9 cellular contexts compared by ENCODE assay signal in the genomic region with DNA sequence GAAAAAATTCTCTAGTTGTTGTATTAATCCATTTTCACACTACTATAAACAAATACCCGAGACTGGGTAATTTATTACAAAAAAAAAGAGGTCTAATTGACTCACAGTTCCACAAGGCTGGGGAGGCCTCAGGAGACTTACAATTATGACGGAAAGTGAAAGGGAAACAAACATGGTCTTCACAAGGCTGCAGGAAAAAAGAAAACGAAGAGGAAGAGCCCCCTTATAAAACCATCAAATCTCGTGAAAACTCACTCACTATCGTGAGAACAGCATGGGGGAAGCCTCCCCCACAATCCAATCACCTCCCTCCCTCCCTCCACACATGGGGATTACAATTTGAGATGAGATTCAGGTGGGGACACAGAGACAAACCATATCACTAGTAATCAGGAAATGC.
DNase-seq lines count a peak whose midpoint lies in the region; ATAC-seq, FAIRE-seq and TF ChIP-seq lines count a peak whose summit lies in the region.
"Had no signal": no experiment of that assay in that cellular context is flagged by ENCODE, and none has a peak within 500 bp of the region (broad histone marks: within the 10 kb centered on the region; RNA-seq: fewer than 3 reads in every experiment).

No MANE protein-coding gene starts in this region.

- peak overlapping the region; percentile 23 for H2AFZ ChIP-seq in endothelial cell of umbilical vein (ENCODE audit: low read depth, low read length)

- TF ChIP-seq CTCF in GM12865 (IDR thresholded peaks at IDR 0.05; ENCODE audit: insufficient read depth, low read depth, low read length, missing control alignments), result no peak
- no peak for TF ChIP-seq CTCF in endothelial cell of umbilical vein (IDR thresholded peaks at IDR 0.05; ENCODE audit: extremely low read depth in 1 of 2, insufficient read depth in 1 of 2, low read depth in 1 of 2, low read length in 2 of 2)

- H4K20me1 ChIP-seq in endothelial cell of umbilical vein (replicated peaks; ENCODE audit: control insufficient read depth, extremely low read depth, insufficient read depth, low read length), result no peaks in the 10 kb centered on the region

- dilution Hi-C loops in endothelial cell of umbilical vein (cut with MboI; ENCODE audit: extremely low pct_ligation_motif_present, low sequenced_read_pairs), result no loop called here

- BruUV-seq in endothelial cell of umbilical vein (replicated peaks; lab: Mats Ljungman, UMichigan), result no TSS peak

- peak; percentile 51 for DNase-seq in GM12865 (ENCODE audit: low read depth)
- DNase-seq in endothelial cell of umbilical vein (ENCODE audit: low read depth, low spot score), result no peak
- no peak for DNase-seq in foreskin melanocyte
- no peak for DNase-seq in hippocampal formation (lab: John Stamatoyannopoulos, UW)
- DNase-seq in stimulated activated CD4-positive, alpha-beta T cell treated with anti-CD3 and anti-CD28 coated beads, Interleukin-4, amount 100 ng/mL, for 1 hour, result no peak
- no peak for DNase-seq in NCI-H526 treated with DMSO at 0.1 percent for 48 hours (lab: John Stamatoyannopoulos, UW)
- DNase-seq: esophagus squamous epithelium had no signal

- CTCF ChIA-PET in endothelial cell of umbilical vein (lab: Charles Lee), result no interaction called here

- no peak for TF ChIP-seq POLR2A in endothelial cell of umbilical vein (IDR thresholded peaks at IDR 0.05; ENCODE audit: low read depth, low read length)

- no peak overlapping the region for H3K9ac ChIP-seq in endothelial cell of umbilical vein (replicated peaks; ENCODE audit: extremely low read depth, insufficient read depth, low read length)

- ATAC-seq in GM19467 (IDR thresholded peaks at IDR 0.05; ENCODE audit: unreplicated experiment) (peak; percentile 63), HG03460 (IDR thresholded peaks at IDR 0.05; ENCODE audit: unreplicated experiment) (peak; percentile 64)

- H3K4me3 ChIP-seq in GM12865 (ENCODE audit: low read depth, low read length) (no peak overlapping the region), endothelial cell of umbilical vein (replicated peaks in 1 of 3; ENCODE audit: insufficient read depth in 1 of 3, low read depth in 1 of 3, low read length in 3 of 3) (no peak overlapping the region)
- H3K4me3 ChIP-seq: esophagus squamous epithelium had no signal

- intact Hi-C loops in endothelial cell of umbilical vein (cut with micrococcal nuclease), result no loop called here

- H3K9me3 ChIP-seq in endothelial cell of umbilical vein (replicated peaks; ENCODE audit: control insufficient read depth, insufficient read depth, low read length), result no peaks in the 10 kb centered on the region
- H3K9me3 ChIP-seq: esophagus squamous epithelium had no signal

- no peaks in the 10 kb centered on the region for H3K36me3 ChIP-seq in endothelial cell of umbilical vein (ENCODE audit: control insufficient read depth in 2 of 2, extremely low read depth in 1 of 2, insufficient read depth in 2 of 2, low read length in 2 of 2)
- H3K36me3 ChIP-seq: esophagus squamous epithelium had no signal

- no peaks in the 10 kb centered on the region for H3K4me1 ChIP-seq in endothelial cell of umbilical vein (ENCODE audit: control insufficient read depth, extremely low read depth, insufficient read depth, low read length)
- H3K4me1 ChIP-seq: esophagus squamous epithelium had no signal

- FAIRE-seq in endothelial cell of umbilical vein (lab: Jason Lieb, UNC), result no peak

- H3K4me2 ChIP-seq in endothelial cell of umbilical vein (ENCODE audit: insufficient read depth, low read length), result no peak overlapping the region

- no peaks in the 10 kb centered on the region for H3K27me3 ChIP-seq in endothelial cell of umbilical vein (ENCODE audit: control insufficient read depth in 2 of 2, insufficient read depth in 2 of 2, low read length in 2 of 2)
- H3K27me3 ChIP-seq: esophagus squamous epithelium had no signal

- no peaks in the 10 kb centered on the region for H3K9me1 ChIP-seq in endothelial cell of umbilical vein (replicated peaks; ENCODE audit: control insufficient read depth, extremely low read depth, insufficient read depth, low read length)

- H3K79me2 ChIP-seq in endothelial cell of umbilical vein (ENCODE audit: control insufficient read depth, insufficient read depth, low read length), result no peaks in the 10 kb centered on the region

- POLR2A ChIA-PET in endothelial cell of umbilical vein (lab: Charles Lee), result no interaction called here

- no peak overlapping the region for H3K27ac ChIP-seq in endothelial cell of umbilical vein (ENCODE audit: insufficient read depth, low read depth, low read length)
- H3K27ac ChIP-seq: esophagus squamous epithelium had no signal

TF ChIP-seq in endothelial cell of umbilical vein, 7 proteins besides CTCF, POLR2A, EP300 and RAD21:
- no peak for TF ChIP-seq POLR2AphosphoS5 (IDR thresholded peaks at IDR 0.05; ENCODE audit: insufficient read depth, low read depth, low read length)
- TF ChIP-seq EZH2 (IDR thresholded peaks at IDR 0.05; ENCODE audit: borderline replicate concordance, low read depth, low read length, severe bottlenecking), result no peak
- TF ChIP-seq JUN (IDR thresholded peaks at IDR 0.05; ENCODE audit: borderline replicate concordance, insufficient read depth, insufficient read length, low read depth), result no peak
- TF ChIP-seq GATA2 (IDR thresholded peaks at IDR 0.05; ENCODE audit: insufficient read depth, insufficient read length, low read depth, low read length), result no peak
